Comparison of ENCODE assay signal across 12 cellular contexts in genomic region chr16:70682239-70683145, GRCh38. TPM values are rescaled to one million over a fixed set of nuclear protein-coding genes. Genes with fewer than 3 reads are reported as not detected.
DNase-seq lines count a peak whose midpoint lies in the region; ATAC-seq and TF ChIP-seq lines count a peak whose summit lies in the region.
"Had no signal": no experiment of that assay in that cellular context is flagged by ENCODE, and none has a peak within 500 bp of the region (broad histone marks: within the 10 kb centered on the region; RNA-seq: fewer than 3 reads in every experiment).

No MANE protein-coding gene starts in this region.

- H3K4me1 Mint-ChIP-seq in activated naive CD8-positive, alpha-beta T cell treated with anti-CD3 and anti-CD28 coated beads, Interleukin-2, amount 10 ng/mL, durations not matched to agents 7 days and 5 days = peaks cover 4% of the 10 kb centered on the region
- peaks cover 13% of the 10 kb centered on the region for H3K4me1 Mint-ChIP-seq in activated naive CD8-positive, alpha-beta T cell treated with anti-CD3 and anti-CD28 coated beads for 36 hours
- peaks cover 22% of the 10 kb centered on the region for H3K4me1 Mint-ChIP-seq in neural progenitor cell

- peak overlapping the region; percentile 4 to 86 (median 42) for H3K4me3 ChIP-seq in esophagus muscularis mucosa
- H3K4me3 ChIP-seq in neural progenitor cell = no peak overlapping the region
- peak overlapping the region; percentile 73 to 91 for H3K4me3 ChIP-seq in vagina

- no peaks in the 10 kb centered on the region for H3K9me3 ChIP-seq in esophagus muscularis mucosa
- H3K9me3 ChIP-seq in neural progenitor cell (ENCODE audit: low read depth) = no peaks in the 10 kb centered on the region
- H3K9me3 ChIP-seq in vagina = no peaks in the 10 kb centered on the region

- ATAC-seq in activated naive CD8-positive, alpha-beta T cell treated with anti-CD3 and anti-CD28 coated beads, Interleukin-2, amount 10 ng/mL, durations not matched to agents 7 days and 5 days (ENCODE audit: low read depth) = no peak
- ATAC-seq in GM21723 (IDR thresholded peaks at IDR 0.05; ENCODE audit: unreplicated experiment) (no peak), GM21717 (IDR thresholded peaks at IDR 0.05; ENCODE audit: unreplicated experiment) (no peak)

- no peaks in the 10 kb centered on the region for H3K9me3 Mint-ChIP-seq in activated naive CD8-positive, alpha-beta T cell treated with anti-CD3 and anti-CD28 coated beads, Interleukin-2, amount 10 ng/mL, durations not matched to agents 7 days and 5 days
- H3K9me3 Mint-ChIP-seq in activated naive CD8-positive, alpha-beta T cell treated with anti-CD3 and anti-CD28 coated beads for 36 hours = no peaks in the 10 kb centered on the region
- H3K9me3 Mint-ChIP-seq in neural progenitor cell = no peaks in the 10 kb centered on the region
- H3K9me3 Mint-ChIP-seq: activated B cell treated with CpG ODN at 0.5 μM for 24 hours; stimulated activated naive CD8-positive, alpha-beta T cell treated with anti-CD3 and anti-CD28 coated beads, Interleukin-15, Interleukin-2, amounts not matched to agents 100 ng/mL and 50 ng/mL, for 24 hours had no signal

- no peak for DNase-seq in activated naive CD8-positive, alpha-beta T cell treated with anti-CD3 and anti-CD28 coated beads, Interleukin-2, amount 10 ng/mL, durations not matched to agents 7 days and 5 days
- DNase-seq in activated naive CD8-positive, alpha-beta T cell treated with anti-CD3 and anti-CD28 coated beads for 36 hours = no peak
- DNase-seq in esophagus muscularis mucosa (ENCODE audit: extremely low spot score) = no peak
- DNase-seq in neural progenitor cell (ENCODE audit: low spot score) = no peak
- no peak for DNase-seq in vagina (ENCODE audit: extremely low spot score in 2 of 2)
- no peak for DNase-seq in NCI-H2029 (lab: John Stamatoyannopoulos, UW)
- DNase-seq: activated B cell treated with CpG ODN at 0.5 μM for 24 hours; activated naive CD4-positive, alpha-beta T cell; OCI-M1 had no signal

- H3K79me2 ChIP-seq in neural progenitor cell (ENCODE audit: low read depth) = peaks cover 10% of the 10 kb centered on the region

- H3K27me3 ChIP-seq in esophagus muscularis mucosa = no peaks in the 10 kb centered on the region
- H3K27me3 ChIP-seq in neural progenitor cell = peaks cover 10% of the 10 kb centered on the region
- no peaks in the 10 kb centered on the region for H3K27me3 ChIP-seq in vagina

- H3K4me2 ChIP-seq in neural progenitor cell = no peak overlapping the region

- WGBS in esophagus muscularis mucosa = 54% methylated on average over 11 of the region's 14 CpGs

- POLR2A ChIA-PET in activated naive CD8-positive, alpha-beta T cell treated with anti-CD3 and anti-CD28 coated beads, Interleukin-2, amount 10 ng/mL, durations not matched to agents 7 days and 5 days (lab: Charles Lee) = no interaction called here

- H3K27ac Mint-ChIP-seq in activated naive CD8-positive, alpha-beta T cell treated with anti-CD3 and anti-CD28 coated beads, Interleukin-2, amount 10 ng/mL, durations not matched to agents 7 days and 5 days = peak overlapping the region; percentile 45
- H3K27ac Mint-ChIP-seq in activated naive CD8-positive, alpha-beta T cell treated with anti-CD3 and anti-CD28 coated beads for 36 hours = no peak overlapping the region
- no peak overlapping the region for H3K27ac Mint-ChIP-seq in neural progenitor cell
- H3K27ac Mint-ChIP-seq: activated B cell treated with CpG ODN at 0.5 μM for 24 hours; stimulated activated naive CD8-positive, alpha-beta T cell treated with anti-CD3 and anti-CD28 coated beads, Interleukin-15, Interleukin-2, amounts not matched to agents 100 ng/mL and 50 ng/mL, for 24 hours had no signal

- no peak overlapping the region for H3K9ac ChIP-seq in neural progenitor cell

- peak overlapping the region; percentile 86 to 99 (median 93) for H3K27ac ChIP-seq in esophagus muscularis mucosa (replicated peaks in 1 of 4)
- no peak overlapping the region for H3K27ac ChIP-seq in neural progenitor cell
- H3K27ac ChIP-seq in vagina = peak overlapping the region; percentile 92

- intact Hi-C loops in esophagus muscularis mucosa (cut with DNase I) = no loop called here
- intact Hi-C loops in vagina (cut with DNase I) = loop anchor here (5.0 kb wide), 1 partner anchor 55 kb away; no protein-coding TSS in a partner anchor

- H3K4me3 Mint-ChIP-seq in activated naive CD8-positive, alpha-beta T cell treated with anti-CD3 and anti-CD28 coated beads, Interleukin-2, amount 10 ng/mL, durations not matched to agents 7 days and 5 days = no peak overlapping the region
- no peak overlapping the region for H3K4me3 Mint-ChIP-seq in activated naive CD8-positive, alpha-beta T cell treated with anti-CD3 and anti-CD28 coated beads for 36 hours
- H3K4me3 Mint-ChIP-seq in neural progenitor cell = peak overlapping the region; percentile 24
- H3K4me3 Mint-ChIP-seq: activated B cell treated with CpG ODN at 0.5 μM for 24 hours; stimulated activated naive CD8-positive, alpha-beta T cell treated with anti-CD3 and anti-CD28 coated beads, Interleukin-15, Interleukin-2, amounts not matched to agents 100 ng/mL and 50 ng/mL, for 24 hours had no signal

- H3K4me1 ChIP-seq in esophagus muscularis mucosa (peaks cover 63 to 84% (median 80%) of the 10 kb centered on the region in 4 donors), neural progenitor cell (peaks cover 12% of the 10 kb centered on the region), vagina (peaks cover 60% of the 10 kb centered on the region)

- peaks cover 11% of the 10 kb centered on the region for H3K27me3 Mint-ChIP-seq in activated naive CD8-positive, alpha-beta T cell treated with anti-CD3 and anti-CD28 coated beads, Interleukin-2, amount 10 ng/mL, durations not matched to agents 7 days and 5 days
- H3K27me3 Mint-ChIP-seq in activated naive CD8-positive, alpha-beta T cell treated with anti-CD3 and anti-CD28 coated beads for 36 hours = peaks cover 4% of the 10 kb centered on the region
- H3K27me3 Mint-ChIP-seq in neural progenitor cell (ENCODE audit: insufficient read depth, low read depth) = peaks cover 5% of the 10 kb centered on the region

- H2AFZ ChIP-seq in neural progenitor cell (replicated peaks) = no peak overlapping the region

- H3K36me3 ChIP-seq in esophagus muscularis mucosa = peaks cover 23 to 44% (median 26%) of the 10 kb centered on the region in 4 donors
- no peaks in the 10 kb centered on the region for H3K36me3 ChIP-seq in neural progenitor cell
- H3K36me3 ChIP-seq in vagina = peaks cover 0 to 27% of the 10 kb centered on the region in 2 donors

- no peak for TF ChIP-seq POLR2A in esophagus muscularis mucosa (IDR thresholded peaks at IDR 0.05; ENCODE audit: low read depth)
- TF ChIP-seq POLR2A in vagina (IDR thresholded peaks at IDR 0.05) = no peak

- no peak for TF ChIP-seq EP300 in esophagus muscularis mucosa (IDR thresholded peaks at IDR 0.05)

- TF ChIP-seq CTCF in esophagus muscularis mucosa (IDR thresholded peaks at IDR 0.05) = no peak
- TF ChIP-seq CTCF in neural progenitor cell (IDR thresholded peaks at IDR 0.05) = peak; percentile 4
- TF ChIP-seq CTCF in vagina (IDR thresholded peaks at IDR 0.05) = no peak

- peaks cover 15% of the 10 kb centered on the region for H3F3A ChIP-seq in neural progenitor cell (ENCODE audit: low read depth)

- peaks cover 58% of the 10 kb centered on the region for H4K20me1 ChIP-seq in neural progenitor cell (ENCODE audit: low read depth)

- no peaks in the 10 kb centered on the region for H3K36me3 Mint-ChIP-seq in activated naive CD8-positive, alpha-beta T cell treated with anti-CD3 and anti-CD28 coated beads, Interleukin-2, amount 10 ng/mL, durations not matched to agents 7 days and 5 days
- H3K36me3 Mint-ChIP-seq in activated naive CD8-positive, alpha-beta T cell treated with anti-CD3 and anti-CD28 coated beads for 36 hours = no peaks in the 10 kb centered on the region
- peaks cover 2% of the 10 kb centered on the region for H3K36me3 Mint-ChIP-seq in neural progenitor cell

RNA-seq across cellular contexts. Expression of gene MTSS2, which starts 3.4 kb away (rescaled TPM):
- total RNA-seq in activated naive CD8-positive, alpha-beta T cell treated with anti-CD3 and anti-CD28 coated beads, Interleukin-2, amount 10 ng/mL, durations not matched to agents 7 days and 5 days = 1 to 10 TPM; 4.6 to 4.8 TPM
- 1 to 10 TPM; 6.9 to 9.2 TPM for total RNA-seq in activated naive CD8-positive, alpha-beta T cell treated with anti-CD3 and anti-CD28 coated beads for 36 hours
- total RNA-seq in esophagus muscularis mucosa (100 to 1,000 TPM in 2 of 4 donors, 10 to 100 TPM in 2; 74.9 to 238 (median 130) TPM), neural progenitor cell (ENCODE audit: low replicate concordance) (6.2 and 22.1 TPM in 2 replicates), vagina (102 TPM)

RNA-seq across cellular contexts. Expression of gene IL34, which starts 36.1 kb away (rescaled TPM):
- total RNA-seq in activated naive CD8-positive, alpha-beta T cell treated with anti-CD3 and anti-CD28 coated beads, Interleukin-2, amount 10 ng/mL, durations not matched to agents 7 days and 5 days = under 1 TPM in 1 of 2 experiments, not detected in 1; 0.42 TPM
- under 1 TPM in 1 of 2 experiments, not detected in 1; 0.22 TPM for total RNA-seq in activated naive CD8-positive, alpha-beta T cell treated with anti-CD3 and anti-CD28 coated beads for 36 hours
- total RNA-seq in esophagus muscularis mucosa (1 to 10 TPM; 1.7 to 4.7 (median 3.4) TPM), neural progenitor cell (ENCODE audit: low replicate concordance) (not detected in 2 replicates), vagina (6.1 TPM)
